ENCODE assay signal across 8 cellular contexts in genomic region chr9:128093016-128093415, GRCh38. TPM values are rescaled to one million over a fixed set of nuclear protein-coding genes. Genes with fewer than 3 reads are reported as not detected.
DNase-seq lines count a peak whose midpoint lies in the region; ATAC-seq and TF ChIP-seq lines count a peak whose summit lies in the region.

No MANE protein-coding gene starts in this region.

- H3K4me1 ChIP-seq in CD8-positive, alpha-beta T cell (ENCODE audit: insufficient read depth, low read length) = peaks cover 75% of the 10 kb centered on the region
- H3K4me1 ChIP-seq in esophagus squamous epithelium = peaks cover 46 to 90% (median 51%) of the 10 kb centered on the region in 3 donors
- peaks cover 56 to 58% of the 10 kb centered on the region in 2 donors for H3K4me1 ChIP-seq in gastrocnemius medialis

- CTCF ChIA-PET in CD8-positive, alpha-beta T cell (lab: Charles Lee) = interaction anchor here (1.1 to 7.6 kb wide), 13 partner anchors 10 to 269 kb away, joined by 3 to 64 read pairs (median 7); no protein-coding TSS in a partner anchor
- CTCF ChIA-PET in T-cell (lab: Charles Lee) = interaction anchor here in 1 of 2 donors (0.7 to 1.4 kb wide), 6 partner anchors 14 to 661 kb away, joined by 3 to 5 read pairs (median 4); partner anchors contain the start of gene NAIF1

- no peaks in the 10 kb centered on the region for H3K27me3 Mint-ChIP-seq in CD8-positive, alpha-beta T cell (ENCODE audit: low read depth)
- no peaks in the 10 kb centered on the region for H3K27me3 Mint-ChIP-seq in T-cell

- H3K9me3 Mint-ChIP-seq in CD8-positive, alpha-beta T cell = no peaks in the 10 kb centered on the region
- H3K9me3 Mint-ChIP-seq in T-cell = no peaks in the 10 kb centered on the region

- H3K27ac ChIP-seq in CD8-positive, alpha-beta T cell (ENCODE audit: low read depth, low read length) = peak overlapping the region; percentile 57
- peak overlapping the region; percentile 86 to 95 (median 92) for H3K27ac ChIP-seq in esophagus squamous epithelium
- H3K27ac ChIP-seq in gastrocnemius medialis = peak overlapping the region; percentile 72 to 83 (median 81)

- TF ChIP-seq POLR2A in esophagus squamous epithelium (IDR thresholded peaks at IDR 0.05) (no peak), gastrocnemius medialis (IDR thresholded peaks at IDR 0.05) (no peak)

- ATAC-seq in CD8-positive, alpha-beta T cell = peak; percentile 74
- ATAC-seq in T-cell (replicated peaks in 1 of 4) = peak; percentile 56 to 86 (median 64)
- ATAC-seq in gastrocnemius medialis = no peak
- no peak for ATAC-seq in GM21528 (IDR thresholded peaks at IDR 0.05; ENCODE audit: low FRiP score, unreplicated experiment)
- ATAC-seq in GM19324 (IDR thresholded peaks at IDR 0.05; ENCODE audit: low FRiP score, unreplicated experiment) = no peak
- no peak for ATAC-seq in activated CD4-positive, CD25-positive, alpha-beta regulatory T cell treated with anti-CD3 and anti-CD28 coated beads, Interleukin-2, amount 50 U/mL, for 24 hours

- intact Hi-C loops in CD8-positive, alpha-beta T cell (cut with DNase I, micrococcal nuclease) = loop anchor here in 1 of 2 experiments (1.0 to 5.0 kb wide), 2 partner anchors 26 to 41 kb away; partner anchors contain the start of gene NAIF1
- intact Hi-C loops in esophagus squamous epithelium (cut with DNase I) (no loop called here), gastrocnemius medialis (cut with DNase I; ENCODE audit: low total_unique reads) (loop anchor here (10.0 kb wide), 1 partner anchor 288 kb away; the partner anchor contains the start of gene FPGS)

- H3K4me1 Mint-ChIP-seq in CD8-positive, alpha-beta T cell (ENCODE audit: low read depth) = peaks cover 76% of the 10 kb centered on the region
- peaks cover 65 to 83% (median 82%) of the 10 kb centered on the region in 3 donors for H3K4me1 Mint-ChIP-seq in T-cell

- no peaks in the 10 kb centered on the region for H3K27me3 ChIP-seq in CD8-positive, alpha-beta T cell (ENCODE audit: insufficient read depth, low read length)
- no peaks in the 10 kb centered on the region for H3K27me3 ChIP-seq in esophagus squamous epithelium
- no peaks in the 10 kb centered on the region for H3K27me3 ChIP-seq in gastrocnemius medialis

- H3K36me3 Mint-ChIP-seq in CD8-positive, alpha-beta T cell = peaks cover 21% of the 10 kb centered on the region
- H3K36me3 Mint-ChIP-seq in T-cell = peaks cover 4% of the 10 kb centered on the region

- no peaks in the 10 kb centered on the region for H3K9me3 ChIP-seq in CD8-positive, alpha-beta T cell (ENCODE audit: low read length)
- H3K9me3 ChIP-seq in esophagus squamous epithelium (no peaks in the 10 kb centered on the region), gastrocnemius medialis (no peaks in the 10 kb centered on the region)

- WGBS in esophagus squamous epithelium, 2 donors = 46 to 66% methylated on average over 4 of the region's 4 CpGs

- peak overlapping the region; percentile 67 for H3K4me3 Mint-ChIP-seq in CD8-positive, alpha-beta T cell
- H3K4me3 Mint-ChIP-seq in T-cell = peak overlapping the region; percentile 42 to 70 (median 58)

- peak in 1 of 7 experiments; percentile 54 for DNase-seq in CD8-positive, alpha-beta T cell
- peak in 9 of 34 experiments; percentile 22 to 55 (median 36) for DNase-seq in T-cell
- DNase-seq in esophagus squamous epithelium (lab: John Stamatoyannopoulos, UW) = no peak
- DNase-seq in gastrocnemius medialis = no peak
- DNase-seq in GM20000 (ENCODE audit: low spot score) = no peak

- peak overlapping the region; percentile 7 for H3K4me3 ChIP-seq in CD8-positive, alpha-beta T cell (ENCODE audit: low read depth, low read length)
- H3K4me3 ChIP-seq in esophagus squamous epithelium (peak overlapping the region in 1 of 4 donors; percentile 49), gastrocnemius medialis (no peak overlapping the region)

- peaks cover 8% of the 10 kb centered on the region for H3K36me3 ChIP-seq in CD8-positive, alpha-beta T cell (ENCODE audit: insufficient read depth, low read length)
- no peaks in the 10 kb centered on the region for H3K36me3 ChIP-seq in esophagus squamous epithelium
- no peaks in the 10 kb centered on the region for H3K36me3 ChIP-seq in gastrocnemius medialis

- POLR2A ChIA-PET in CD8-positive, alpha-beta T cell (lab: Charles Lee) = interaction anchor here (0.6 to 4.6 kb wide), 8 partner anchors 11 to 528 kb away, joined by 3 to 24 read pairs (median 3); partner anchors contain the start of genes EEIG1, NAIF1 and SLC25A25
- POLR2A ChIA-PET in T-cell (lab: Charles Lee) = interaction anchor here (0.6 to 0.7 kb wide), 3 partner anchors 21 to 141 kb away, joined by 3 to 6 read pairs (median 3); no protein-coding TSS in a partner anchor

- in situ Hi-C loops in gastrocnemius medialis (cut with MboI; ENCODE audit: low sequenced_read_pairs in 4 of 4) = no loop called here

- H3K27ac Mint-ChIP-seq in CD8-positive, alpha-beta T cell = peak overlapping the region; percentile 93
- H3K27ac Mint-ChIP-seq in T-cell = peak overlapping the region; percentile 66 to 93

- no peak for TF ChIP-seq CTCF in CD8-positive, alpha-beta T cell (IDR thresholded peaks at IDR 0.05)
- no peak for TF ChIP-seq CTCF in esophagus squamous epithelium (IDR thresholded peaks at IDR 0.05)
- TF ChIP-seq CTCF in gastrocnemius medialis (IDR thresholded peaks at IDR 0.05 in 4 of 5, conservative IDR thresholded peaks at IDR 0.05 in 1 of 5) = no peak
- TF ChIP-seq CTCF in GM20000 (IDR thresholded peaks at IDR 0.05; ENCODE audit: extremely low read depth, missing control alignments) = no peak

RNA-seq across cellular contexts. Expression of gene SLC25A25, which starts 25.0 kb away (rescaled TPM):
- 10 to 100 TPM; 12.1 to 12.2 TPM for total RNA-seq in CD8-positive, alpha-beta T cell
- total RNA-seq in T-cell (10 to 100 TPM; 11.8 to 21.0 (median 17.3) TPM), esophagus squamous epithelium (10 to 100 TPM; 15.8 to 37.9 (median 24.1) TPM), gastrocnemius medialis (10 to 100 TPM; 26.9 to 98.7 (median 46.0) TPM)

RNA-seq across cellular contexts. Expression of gene NAIF1, which starts 25.9 kb away (rescaled TPM):
- total RNA-seq in CD8-positive, alpha-beta T cell = 10 to 100 TPM; 14.4 to 15.0 TPM
- total RNA-seq in T-cell = 10 to 100 TPM; 11.6 to 14.9 (median 13.8) TPM
- total RNA-seq in esophagus squamous epithelium = 1 to 10 TPM; 6.3 to 8.8 (median 7.8) TPM
- total RNA-seq in gastrocnemius medialis = 1 to 10 TPM; 3.6 to 7.4 (median 6.9) TPM

RNA-seq across cellular contexts. Expression of gene PTGES2, which starts 34.5 kb away (rescaled TPM):
- 10 to 100 TPM; 38.8 to 44.6 TPM for total RNA-seq in CD8-positive, alpha-beta T cell
- 10 to 100 TPM; 60.2 to 91.7 (median 79.2) TPM for total RNA-seq in T-cell
- 100 to 1,000 TPM in 1 of 4 donors, 10 to 100 TPM in 3; 54.2 to 118 (median 83.0) TPM for total RNA-seq in esophagus squamous epithelium
- total RNA-seq in gastrocnemius medialis = 100 to 1,000 TPM in 3 of 4 donors, 10 to 100 TPM in 1; 95.2 to 266 (median 155) TPM

RNA-seq across cellular contexts. Expression of gene LCN2, which starts 56.2 kb away (rescaled TPM):
- not detected for total RNA-seq in CD8-positive, alpha-beta T cell
- total RNA-seq in T-cell = not detected
- total RNA-seq in esophagus squamous epithelium = 100 to 1,000 TPM in 3 of 4 donors, 10 to 100 TPM in 1; 36.2 to 931 (median 809) TPM
- total RNA-seq in gastrocnemius medialis = under 1 TPM in 1 of 4 donors, not detected in 3; 1.00 TPM

Comparison
In these comparisons a context has a peak if more than half of its experiments do, and no peak if none do; other contexts are left out.
1. ATAC-seq: peak in CD8-positive, alpha-beta T cell (single experiment) and T-cell (4 of 4); none in gastrocnemius medialis (0 of 2), GM21528 (single experiment), GM19324 (single experiment) and activated CD4-positive, CD25-positive, alpha-beta regulatory T cell treated with anti-CD3 and anti-CD28 coated beads, Interleukin-2, amount 50 U/mL, for 24 hours (0 of 2).
2. Peak in every context shown above with its lines, with median percentiles within 50 percentile points of each other: H3K27ac ChIP-seq.